In the genomic region with DNA sequence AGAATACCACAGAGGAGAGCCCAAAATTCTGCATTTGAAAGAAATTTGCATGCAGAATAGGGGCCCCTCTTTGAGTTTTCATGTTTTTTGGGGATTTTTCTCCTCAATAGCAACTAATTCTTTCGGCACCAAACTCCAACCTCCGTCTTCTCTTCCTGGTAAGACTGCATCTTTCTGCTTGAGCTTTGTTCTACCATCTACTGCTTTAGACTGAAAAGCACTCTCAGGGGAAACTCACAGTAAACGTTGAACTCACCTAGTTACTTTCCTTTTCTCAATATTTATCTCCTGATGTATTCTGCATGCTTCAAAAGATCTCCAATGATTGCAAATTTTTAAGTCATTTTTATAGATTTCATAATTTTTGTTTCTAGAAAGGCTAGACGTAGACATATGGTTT, we compare ENCODE assay signal across 35 cellular contexts. TPM values are rescaled to one million over a fixed set of nuclear protein-coding genes. Genes with fewer than 3 reads are reported as not detected.
"Had no signal": no experiment of that assay in that cellular context is flagged by ENCODE, and none has a peak within 500 bp of the region (broad histone marks: within the 10 kb centered on the region; RNA-seq: fewer than 3 reads in every experiment).

No MANE protein-coding gene starts in this region.

- H3K4me3 Mint-ChIP-seq: activated CD8-positive, alpha-beta T cell treated with anti-CD3 and anti-CD28 coated beads for 36 hours; activated naive CD4-positive, alpha-beta T cell treated with anti-CD3 and anti-CD28 coated beads, Interleukin-2, amount 10 ng/mL, durations not matched to agents 7 days and 5 days; activated naive CD8-positive, alpha-beta T cell; activated naive CD8-positive, alpha-beta T cell treated with anti-CD3 and anti-CD28 coated beads, Interleukin-2, amount 50 U/mL, for 24 hours; activated T-cell treated with anti-CD3 and anti-CD28 coated beads, Interleukin-2, amount 50 U/mL, for 72 hours; activated T-helper 17 cell treated with anti-CD3 and anti-CD28 coated beads, Interleukin-2, amount 50 U/mL, for 72 hours; brain had no signal

- H3K9me3 ChIP-seq: MG63 had no signal

- ATAC-seq: activated CD8-positive, alpha-beta T cell treated with anti-CD3 and anti-CD28 coated beads for 36 hours; activated naive CD8-positive, alpha-beta T cell treated with anti-CD3 and anti-CD28 coated beads, Interleukin-2, amount 50 U/mL, for 24 hours; activated T-cell treated with anti-CD3 and anti-CD28 coated beads, Interleukin-2, amount 50 U/mL, for 72 hours; activated T-helper 17 cell treated with anti-CD3 and anti-CD28 coated beads, Interleukin-2, amount 50 U/mL, for 72 hours had no signal

- H3K9me3 Mint-ChIP-seq: activated naive CD4-positive, alpha-beta T cell treated with anti-CD3 and anti-CD28 coated beads, Interleukin-2, amount 10 ng/mL, durations not matched to agents 7 days and 5 days; activated T-helper 17 cell treated with anti-CD3 and anti-CD28 coated beads, Interleukin-2, amount 50 U/mL, for 72 hours had no signal

- H3K36me3 Mint-ChIP-seq: activated naive CD4-positive, alpha-beta T cell treated with anti-CD3 and anti-CD28 coated beads, Interleukin-2, amount 10 ng/mL, durations not matched to agents 7 days and 5 days; brain had no signal

- H3K4me3 ChIP-seq: MG63 had no signal

- FAIRE-seq: bronchial epithelial cell had no signal

- H3K36me3 ChIP-seq: MG63, WERI-Rb-1 had no signal

- DNase-seq: activated CD4-positive, alpha-beta T cell treated with anti-CD3 and anti-CD28 coated beads for 1 hour; activated CD4-positive, alpha-beta T cell treated with anti-CD3 and anti-CD28 coated beads for 48 hours; activated CD4-positive, alpha-beta T cell treated with anti-CD3 and anti-CD28 coated beads, Interleukin-2, amount 50 U/mL, for 4 hours; activated CD4-positive, CD25-positive, alpha-beta regulatory T cell; activated CD8-positive, alpha-beta T cell treated with anti-CD3 and anti-CD28 coated beads for 36 hours; activated gamma-delta T cell treated with Interleukin-2 at 50 U/mL for 16 hours; activated naive CD4-positive, alpha-beta T cell treated with anti-CD3 and anti-CD28 coated beads, Interleukin-2, amount 10 ng/mL, durations not matched to agents 7 days and 5 days; activated naive CD8-positive, alpha-beta T cell treated with anti-CD3 and anti-CD28 coated beads, Interleukin-2, amount 50 U/mL, for 24 hours; activated T-cell treated with anti-CD3 and anti-CD28 coated beads, Interleukin-2, amount 50 U/mL, for 1 hour; activated T-cell treated with anti-CD3 and anti-CD28 coated beads, Interleukin-2, amount 50 U/mL, for 72 hours; anterior cingulate cortex; caudate nucleus; cerebellar nuclear complex; Kasumi-1; KBM-7; MG63; NCI-H1048; NCI-H1105 treated with DMSO at 0.1 percent for 48 hours; NCI-H1436; NCI-H1694; NCI-H1930; NCI-H2081 treated with DMSO at 0.1 percent for 48 hours; NCI-H345; NCI-H524 treated with DMSO at 0.1 percent for 48 hours; NCI-H748 treated with DMSO at 0.1 percent for 48 hours; NK-92 treated with Interleukin-12 subunit alpha and Interleukin-12 subunit beta, amount 100 ng/mL, for 24 hours; OCI-M1; Right ventricle myocardium superior; T1000; WERI-Rb-1 had no signal

- H3K27ac ChIP-seq: WERI-Rb-1 had no signal

- H3K27ac Mint-ChIP-seq: activated CD8-positive, alpha-beta T cell treated with anti-CD3 and anti-CD28 coated beads for 36 hours; activated naive CD4-positive, alpha-beta T cell treated with anti-CD3 and anti-CD28 coated beads, Interleukin-2, amount 10 ng/mL, durations not matched to agents 7 days and 5 days; activated naive CD8-positive, alpha-beta T cell; activated naive CD8-positive, alpha-beta T cell treated with anti-CD3 and anti-CD28 coated beads, Interleukin-2, amount 50 U/mL, for 24 hours; activated T-cell treated with anti-CD3 and anti-CD28 coated beads, Interleukin-2, amount 50 U/mL, for 72 hours; activated T-helper 17 cell treated with anti-CD3 and anti-CD28 coated beads, Interleukin-2, amount 50 U/mL, for 72 hours; brain had no signal

- H3K4me1 Mint-ChIP-seq: activated T-helper 17 cell treated with anti-CD3 and anti-CD28 coated beads, Interleukin-2, amount 50 U/mL, for 72 hours; brain had no signal

RNA-seq across cellular contexts. Expression of a gene that starts 36.9 kb away (rescaled TPM):
- total RNA-seq: bronchial epithelial cell had no signal

RNA-seq across cellular contexts. Expression of a gene that starts 37.8 kb away (rescaled TPM):
- total RNA-seq: bronchial epithelial cell, NCI-H460 had no signal

RNA-seq across cellular contexts. Expression of a gene that starts 60.0 kb away (rescaled TPM):
- total RNA-seq: bronchial epithelial cell, NCI-H460 had no signal
